Comparison of ENCODE assay signal across 27 cellular contexts in the genomic region with DNA sequence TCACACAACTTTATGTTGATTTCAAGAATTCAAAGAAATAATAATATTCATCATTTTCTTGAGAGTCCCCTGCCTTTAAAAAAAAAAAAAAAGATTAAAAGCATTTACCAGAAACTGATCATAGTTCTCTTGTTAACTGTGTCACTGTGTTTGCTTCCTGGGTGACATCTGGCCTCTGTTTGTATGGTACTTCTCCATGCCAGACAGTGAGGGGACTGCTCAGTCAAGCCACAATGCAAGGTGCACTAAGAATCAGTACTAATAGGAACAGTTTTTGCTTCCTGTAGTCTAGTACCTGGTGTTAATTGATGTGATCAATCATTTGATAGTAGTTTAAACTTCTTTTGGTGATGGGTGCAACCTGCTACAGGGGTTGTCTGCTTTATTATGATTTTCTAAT.
"Had no signal": no experiment of that assay in that cellular context is flagged by ENCODE, and none has a peak within 500 bp of the region (broad histone marks: within the 10 kb centered on the region; RNA-seq: fewer than 3 reads in every experiment).

No MANE protein-coding gene starts in this region.

- H3K27me3 ChIP-seq: breast epithelium, esophagus muscularis mucosa, heart left ventricle, right atrium auricular region had no signal

- H3K9me3 Mint-ChIP-seq: activated CD4-positive, alpha-beta memory T cell treated with anti-CD3 and anti-CD28 coated beads for 36 hours; activated CD4-positive, alpha-beta T cell treated with anti-CD3 and anti-CD28 coated beads, Interleukin-2, amount 10 ng/mL, durations not matched to agents 24 days and 14 days; activated naive CD4-positive, alpha-beta T cell treated with anti-CD3 and anti-CD28 coated beads, Interleukin-2, amount 10 ng/mL, durations not matched to agents 7 days and 5 days; activated naive CD8-positive, alpha-beta T cell treated with anti-CD3 and anti-CD28 coated beads, Interleukin-2, amount 10 ng/mL, durations not matched to agents 7 days and 5 days; naive thymus-derived CD8-positive, alpha-beta T cell; neural crest cell; T-helper 1 cell treated with Interleukin-12 subunit alpha and Interleukin-12 subunit beta and Interleukin-4 antibody, amounts not matched to agents 30 μg/mL and 1 μg/mL, for 36 hours had no signal

- H3K9me3 ChIP-seq: breast epithelium, esophagus muscularis mucosa, heart left ventricle, lower lobe of right lung, right atrium auricular region, spleen, thoracic aorta had no signal

- H3K4me3 Mint-ChIP-seq: activated CD4-positive, alpha-beta memory T cell treated with anti-CD3 and anti-CD28 coated beads for 36 hours; activated CD4-positive, alpha-beta T cell treated with anti-CD3 and anti-CD28 coated beads, Interleukin-2, amount 10 ng/mL, durations not matched to agents 24 days and 14 days; activated naive CD4-positive, alpha-beta T cell treated with anti-CD3 and anti-CD28 coated beads, Interleukin-2, amount 10 ng/mL, durations not matched to agents 7 days and 5 days; activated naive CD8-positive, alpha-beta T cell treated with anti-CD3 and anti-CD28 coated beads, Interleukin-2, amount 10 ng/mL, durations not matched to agents 7 days and 5 days; immature natural killer cell; naive thymus-derived CD8-positive, alpha-beta T cell; neural crest cell; T-helper 1 cell treated with Interleukin-12 subunit alpha and Interleukin-12 subunit beta and Interleukin-4 antibody, amounts not matched to agents 30 μg/mL and 1 μg/mL, for 36 hours had no signal

- ATAC-seq: activated CD4-positive, CD25-positive, alpha-beta regulatory T cell treated with anti-CD3 and anti-CD28 coated beads, Interleukin-2, amount 50 U/mL, for 24 hours; foreskin keratinocyte; lower lobe of right lung; naive thymus-derived CD8-positive, alpha-beta T cell had no signal

- H3K4me3 ChIP-seq: breast epithelium, esophagus muscularis mucosa, heart left ventricle, lower lobe of right lung, right atrium auricular region, spleen, thoracic aorta had no signal

- H3K4me1 Mint-ChIP-seq: activated CD4-positive, alpha-beta T cell treated with anti-CD3 and anti-CD28 coated beads, Interleukin-2, amount 10 ng/mL, durations not matched to agents 24 days and 14 days; activated naive CD4-positive, alpha-beta T cell treated with anti-CD3 and anti-CD28 coated beads, Interleukin-2, amount 10 ng/mL, durations not matched to agents 7 days and 5 days; activated naive CD8-positive, alpha-beta T cell treated with anti-CD3 and anti-CD28 coated beads, Interleukin-2, amount 10 ng/mL, durations not matched to agents 7 days and 5 days; immature natural killer cell; naive thymus-derived CD8-positive, alpha-beta T cell had no signal

- H3K27me3 Mint-ChIP-seq: activated CD4-positive, alpha-beta T cell treated with anti-CD3 and anti-CD28 coated beads, Interleukin-2, amount 10 ng/mL, durations not matched to agents 24 days and 14 days; activated naive CD4-positive, alpha-beta T cell treated with anti-CD3 and anti-CD28 coated beads, Interleukin-2, amount 10 ng/mL, durations not matched to agents 7 days and 5 days had no signal

- H3K36me3 Mint-ChIP-seq: activated CD4-positive, alpha-beta memory T cell treated with anti-CD3 and anti-CD28 coated beads for 36 hours; activated naive CD4-positive, alpha-beta T cell treated with anti-CD3 and anti-CD28 coated beads, Interleukin-2, amount 10 ng/mL, durations not matched to agents 7 days and 5 days; activated naive CD8-positive, alpha-beta T cell treated with anti-CD3 and anti-CD28 coated beads, Interleukin-2, amount 10 ng/mL, durations not matched to agents 7 days and 5 days; immature natural killer cell; naive thymus-derived CD8-positive, alpha-beta T cell had no signal

- H3K27ac ChIP-seq: breast epithelium, esophagus muscularis mucosa, foreskin keratinocyte, heart left ventricle, lower lobe of right lung, parathyroid adenoma, right atrium auricular region, spleen, thoracic aorta, WERI-Rb-1 had no signal

- H3K4me1 ChIP-seq: breast epithelium, esophagus muscularis mucosa, foreskin keratinocyte, heart left ventricle, lower lobe of right lung, parathyroid adenoma, right atrium auricular region, spleen had no signal

- DNase-seq: activated CD4-positive, alpha-beta memory T cell treated with anti-CD3 and anti-CD28 coated beads for 36 hours; activated CD4-positive, alpha-beta T cell treated with anti-CD3 and anti-CD28 coated beads, Interleukin-2, amount 10 ng/mL, durations not matched to agents 24 days and 14 days; activated CD8-positive, alpha-beta memory T cell treated with anti-CD3 and anti-CD28 coated beads, Interleukin-2, amount 50 U/mL, for 4 hours; activated gamma-delta T cell; activated naive CD4-positive, alpha-beta T cell treated with anti-CD3 and anti-CD28 coated beads, Interleukin-2, amount 10 ng/mL, durations not matched to agents 7 days and 5 days; activated naive CD8-positive, alpha-beta T cell treated with anti-CD3 and anti-CD28 coated beads, Interleukin-2, amount 10 ng/mL, durations not matched to agents 7 days and 5 days; activated T-cell treated with anti-CD3 and anti-CD28 coated beads, Interleukin-2, amount 50 U/mL, for 1 hour; central memory CD4-positive, alpha-beta T cell; foreskin keratinocyte; immature natural killer cell; lower lobe of right lung; mesenchymal stem cell; naive thymus-derived CD8-positive, alpha-beta T cell; spleen; stimulated activated naive CD4-positive, alpha-beta T cell; T-helper 9 cell; trophoblast cell; WERI-Rb-1 had no signal
